1 cellular context compared by ENCODE assay signal in the genomic region with DNA sequence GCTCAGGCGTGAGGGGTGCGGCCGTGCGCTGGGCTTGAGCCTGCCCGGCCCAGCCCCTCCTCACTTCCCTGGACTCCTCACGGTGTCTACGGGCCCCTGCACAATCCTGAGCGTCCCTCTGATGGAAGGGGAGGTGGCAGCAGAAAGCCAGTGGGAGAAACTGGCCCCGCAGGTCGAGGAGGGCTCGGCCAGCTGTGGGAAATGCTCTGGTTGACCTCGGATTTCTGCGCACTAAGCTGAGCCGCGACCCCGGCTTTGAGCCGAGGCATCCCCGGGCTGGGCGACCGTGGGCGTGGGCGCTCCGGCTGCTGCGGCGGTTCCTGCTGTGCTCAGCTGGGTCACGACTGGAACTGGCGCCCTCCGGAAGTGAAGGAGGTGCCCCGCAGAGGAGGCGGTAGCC.
TF ChIP-seq lines count a peak whose summit lies in the region.

No MANE protein-coding gene starts in this region.

TF ChIP-seq in SK-N-SH treated with all-trans-retinoic acid at 6 μM for 48 hours, 23 proteins besides CTCF, POLR2A, EP300 and RAD21 (continued from another document):
- no peak for TF ChIP-seq PATZ1 (CRISPR knock-in tag; IDR thresholded peaks at IDR 0.05; ENCODE audit: borderline replicate concordance)
